Comparison of ENCODE assay signal across 12 cellular contexts in genomic region chr20:38181207-38181693, GRCh38. TPM values are rescaled to one million over a fixed set of nuclear protein-coding genes. Genes with fewer than 3 reads are reported as not detected.
DNase-seq lines count a peak whose midpoint lies in the region; ATAC-seq, FAIRE-seq and TF ChIP-seq lines count a peak whose summit lies in the region.
"Had no signal": no experiment of that assay in that cellular context is flagged by ENCODE, and none has a peak within 500 bp of the region (broad histone marks: within the 10 kb centered on the region; RNA-seq: fewer than 3 reads in every experiment).

No MANE protein-coding gene starts in this region.

- H3K4me3 ChIP-seq in K562 (no peak overlapping the region), tibial artery (no peak overlapping the region), breast epithelium (no peak overlapping the region)
- H3K4me3 ChIP-seq: uterus had no signal

- H3K36me3 ChIP-seq in K562 (ENCODE audit: control insufficient read depth, insufficient read depth, low read length) (no peaks in the 10 kb centered on the region), tibial artery (no peaks in the 10 kb centered on the region), breast epithelium (no peaks in the 10 kb centered on the region)
- H3K36me3 ChIP-seq: uterus had no signal

- no peak overlapping the region for H2AFZ ChIP-seq in K562 (ENCODE audit: low read depth, low read length)

- no peak for TF ChIP-seq EP300 in K562 (IDR thresholded peaks at IDR 0.05; ENCODE audit: low read length)

- ATAC-seq in HG03139 (IDR thresholded peaks at IDR 0.05; ENCODE audit: unreplicated experiment) = peak; percentile 76
- ATAC-seq in K562 = peak; percentile 70

- TF ChIP-seq CTCF in K562 (IDR thresholded peaks at IDR 0.05 in 2 of 3, conservative IDR thresholded peaks at IDR 0.05 in 1 of 3; ENCODE audit: insufficient read depth in 2 of 3, low read depth in 1 of 3, low read length in 3 of 3) (no peak), tibial artery (IDR thresholded peaks at IDR 0.05) (no peak), breast epithelium (IDR thresholded peaks at IDR 0.05) (no peak)

- peaks cover 43 to 57% of the 10 kb centered on the region in 2 experiments; a peak in 4 of 5 replicates for H3K27me3 ChIP-seq in K562 (ENCODE audit: control insufficient read depth in 2 of 2, insufficient read depth in 2 of 2, low read length in 2 of 2)
- H3K27me3 ChIP-seq in tibial artery = no peaks in the 10 kb centered on the region
- H3K27me3 ChIP-seq in breast epithelium = no peaks in the 10 kb centered on the region
- H3K27me3 ChIP-seq: uterus had no signal

- 0 out of 2 replicates have a peak, but pooled peaks cover 7% of the 10 kb centered on the region for H4K20me1 ChIP-seq in K562 (replicated peaks; ENCODE audit: control insufficient read depth, insufficient read depth, low read length)

- H3K79me2 ChIP-seq in K562 (ENCODE audit: control insufficient read depth, insufficient read depth, low read length) = no peaks in the 10 kb centered on the region

- intact Hi-C loops in K562 (cut with micrococcal nuclease) (no loop called here), tibial artery (cut with DNase I; ENCODE audit: low total_unique reads) (no loop called here), breast epithelium (cut with DNase I; ENCODE audit: low total_unique reads) (no loop called here)

- TF ChIP-seq POLR2A in K562 (conservative IDR thresholded peaks at IDR 0.05) = no peak
- TF ChIP-seq POLR2A in breast epithelium (IDR thresholded peaks at IDR 0.05) = no peak

- H3K4me2 ChIP-seq in K562 (ENCODE audit: insufficient read depth, low read length) = no peak overlapping the region

- CTCF ChIA-PET in K562 (lab: Yijun Ruan, JAX; ENCODE audit: low intra/inter-chr PET ratio) = no interaction called here

- no peak for TF ChIP-seq RAD21 in K562 (CRISPR knock-in tag; conservative IDR thresholded peaks at IDR 0.05 in 1 of 2, IDR thresholded peaks at IDR 0.05 in 1 of 2)

- H3K9ac ChIP-seq in K562 (ENCODE audit: insufficient read depth in 1 of 2, low read depth in 2 of 2, low read length in 2 of 2) = no peak overlapping the region

- POLR2A ChIA-PET in K562 (lab: Yijun Ruan, JAX) = no interaction called here

- H3K9me3 ChIP-seq in K562 (replicated peaks; ENCODE audit: control insufficient read depth, insufficient read depth, low read depth, low read length) = no peaks in the 10 kb centered on the region
- H3K9me3 ChIP-seq in tibial artery = no peaks in the 10 kb centered on the region
- H3K9me3 ChIP-seq in breast epithelium = no peaks in the 10 kb centered on the region
- H3K9me3 ChIP-seq: uterus had no signal

- in situ Hi-C loops in K562 (cut with MboI) = no loop called here

- peak; percentile 95 for DNase-seq in DMS79 (lab: John Stamatoyannopoulos, UW)
- DNase-seq in GM19240 (ENCODE audit: insufficient read length, low spot score) = peak; percentile 16
- DNase-seq in K562 (ENCODE audit: extremely low read depth in 1 of 4, low spot score in 3 of 4) = no peak
- DNase-seq in T-helper 2 cell = no peak
- DNase-seq in tibial artery = no peak
- DNase-seq in activated CD4-positive, alpha-beta T cell treated with anti-CD3 and anti-CD28 coated beads, Interleukin-2, amount 50 U/mL, for 1 hour = no peak
- DNase-seq in breast epithelium (ENCODE audit: low spot score in 2 of 2) = no peak
- DNase-seq: DMS153, NCI-H1930 had no signal

- no peak overlapping the region for H3K27ac ChIP-seq in K562 (ENCODE audit: extremely low read depth, low read depth, low read length)
- H3K27ac ChIP-seq in tibial artery = no peak overlapping the region
- no peak overlapping the region for H3K27ac ChIP-seq in breast epithelium
- H3K27ac ChIP-seq: uterus had no signal

- FAIRE-seq in K562 (lab: Jason Lieb, UNC) = no peak
- FAIRE-seq: TTC549 had no signal

- no TSS peak for BruUV-seq in K562 (replicated peaks; lab: Mats Ljungman, UMichigan)

- no peaks in the 10 kb centered on the region for H3K9me1 ChIP-seq in K562 (ENCODE audit: control insufficient read depth, insufficient read depth, low read length)

- WGBS in K562 (ENCODE audit: insufficient coverage, low coverage, missing lambda C conversion rate) = 3% methylated on average over 5 of the region's 5 CpGs

- H3K4me1 ChIP-seq in K562 (replicated peaks in 1 of 2; ENCODE audit: control insufficient read depth in 2 of 2, insufficient read depth in 2 of 2, low read length in 2 of 2) (no peaks in the 10 kb centered on the region), tibial artery (peaks cover 0 to 3% (median 0%) of the 10 kb centered on the region in 4 donors), breast epithelium (no peaks in the 10 kb centered on the region)
- H3K4me1 ChIP-seq: uterus had no signal

TF ChIP-seq in K562, 482 proteins besides CTCF, POLR2A, EP300 and RAD21:
- TF ChIP-seq NFIC (IDR thresholded peaks at IDR 0.05) (peak; percentile 81), YY1 (IDR thresholded peaks at IDR 0.05; ENCODE audit: borderline replicate concordance in 1 of 3, control insufficient read depth in 1 of 3, extremely low read depth in 1 of 3, insufficient read depth in 3 of 3, insufficient read length in 1 of 3, insufficient replicate concordance in 2 of 3, low read depth in 1 of 3, low read length in 2 of 3) (peak in 1 of 3 experiments; percentile 37), XRCC5 (IDR thresholded peaks at IDR 0.05; ENCODE audit: low read depth, low read length) (no peak)
- TF ChIP-seq, protein P1, sequence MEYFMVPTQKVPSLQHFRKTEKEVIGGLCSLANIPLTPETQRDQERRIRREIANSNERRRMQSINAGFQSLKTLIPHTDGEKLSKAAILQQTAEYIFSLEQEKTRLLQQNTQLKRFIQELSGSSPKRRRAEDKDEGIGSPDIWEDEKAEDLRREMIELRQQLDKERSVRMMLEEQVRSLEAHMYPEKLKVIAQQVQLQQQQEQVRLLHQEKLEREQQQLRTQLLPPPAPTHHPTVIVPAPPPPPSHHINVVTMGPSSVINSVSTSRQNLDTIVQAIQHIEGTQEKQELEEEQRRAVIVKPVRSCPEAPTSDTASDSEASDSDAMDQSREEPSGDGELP (CRISPR knock-in tag; IDR thresholded peaks at IDR 0.05; ENCODE audit: borderline replicate concordance) = peak; percentile 41; the same call in 1 of the 2 replicates

RNA-seq across cellular contexts. Expression of gene TGM2, which starts 16.2 kb away (rescaled TPM):
- 34.9 and 72.8 TPM in 2 replicates for total RNA-seq in K562 (2011; cell fraction: chromatin; rRNA removed; ENCODE audit: low replicate concordance)
- total RNA-seq in K562 (2011; cell fraction: nucleolus; rRNA removed) = 45.9 and 47.5 TPM in 2 replicates
- total RNA-seq in K562 (2011; cell fraction: nucleoplasm; rRNA removed) = 36.4 and 37.1 TPM in 2 replicates
- total RNA-seq in K562 (2014; rRNA removed) = 48.3 and 61.2 TPM in 2 replicates
- total RNA-seq in K562 (2014; rRNA removed; fragmentation: Illumina TruSeq; extraction: Trizol) = 17.4 and 22.0 TPM in 2 replicates
- 20.4 and 21.0 TPM in 2 replicates for total RNA-seq in K562 (2015; rRNA removed; fragmentation: Illumina TruSeq; extraction: Trizol)
- total RNA-seq in K562 (2021) = 78.5 and 82.3 TPM in 2 replicates
- 35.3 and 37.6 TPM in 2 replicates for polyA plus RNA-seq in K562 (2011; rRNA removed)
- polyA plus RNA-seq in K562 (2011; cell fraction: cytosol; rRNA removed) = 31.6 and 76.0 TPM in 2 replicates
- polyA plus RNA-seq in K562 (2011; cell fraction: nucleus; rRNA removed) = 26.4 and 54.7 TPM in 2 replicates
- polyA plus RNA-seq in K562 (2012) = 47.9 and 85.2 TPM in 2 replicates
- polyA plus RNA-seq in K562 (2014; fragmentation: Illumina TruSeq; extraction: Trizol) = 55.1 and 56.7 TPM in 2 replicates
- 1 to 10 TPM; 5.5 TPM for polyA plus RNA-seq in K562 (2014; fragmentation: Nextera tagmentation; extraction: Ambion mirVana)
- polyA plus RNA-seq in K562 (2014; rRNA removed) = 43.9 and 48.0 TPM in 2 replicates
- polyA minus RNA-seq in K562 (2011; rRNA and poly(A)+ RNA removed) = 21.4 and 54.6 TPM in 2 replicates
- polyA minus RNA-seq in K562 (2011; cell fraction: cytosol; rRNA and poly(A)+ RNA removed) = 46.4 and 51.2 TPM in 2 replicates
- polyA minus RNA-seq in K562 (2011; cell fraction: nucleus; rRNA and poly(A)+ RNA removed) = 18.8 and 21.4 TPM in 2 replicates
- 10 to 100 TPM; 10.7 to 44.9 (median 15.2) TPM for total RNA-seq in breast epithelium

Comparison
In these comparisons a context has a peak if more than half of its experiments do, and no peak if none do; other contexts are left out.
1. DNase-seq: peak in DMS79 (single experiment) and GM19240 (single experiment); none in K562 (0 of 4), T-helper 2 cell (0 of 5), tibial artery (0 of 2), activated CD4-positive, alpha-beta T cell treated with anti-CD3 and anti-CD28 coated beads, Interleukin-2, amount 50 U/mL, for 1 hour (single experiment) and breast epithelium (0 of 2).